In genomic region chr2:237961637-237962036, GRCh38 we compare ENCODE assay signal across 31 cellular contexts.
"Had no signal": no experiment of that assay in that cellular context is flagged by ENCODE, and none has a peak within 500 bp of the region (broad histone marks: within the 10 kb centered on the region; RNA-seq: fewer than 3 reads in every experiment).

No MANE protein-coding gene starts in this region.

- H3K9me3 Mint-ChIP-seq: activated naive CD4-positive, alpha-beta T cell treated with anti-CD3 and anti-CD28 coated beads, Interleukin-2, amount 50 U/mL, for 24 hours had no signal

- H3K27ac Mint-ChIP-seq: activated CD4-positive, alpha-beta memory T cell treated with anti-CD3 and anti-CD28 coated beads, Interleukin-2, amount 10 ng/mL, durations not matched to agents 7 days and 5 days; activated CD4-positive, alpha-beta T cell treated with anti-CD3 and anti-CD28 coated beads, Interleukin-2, amount 10 ng/mL, durations not matched to agents 7 days and 5 days; activated naive CD4-positive, alpha-beta T cell treated with anti-CD3 and anti-CD28 coated beads for 36 hours; activated naive CD4-positive, alpha-beta T cell treated with anti-CD3 and anti-CD28 coated beads, Interleukin-2, amount 50 U/mL, for 24 hours; activated naive CD8-positive, alpha-beta T cell treated with anti-CD3 and anti-CD28 coated beads for 36 hours; activated naive CD8-positive, alpha-beta T cell treated with anti-CD3 and anti-CD28 coated beads, Interleukin-2, amount 50 U/mL, for 24 hours; activated T-cell treated with anti-CD3 and anti-CD28 coated beads, Interleukin-2, amount 50 U/mL, for 24 hours; activated T-cell treated with anti-CD3 and anti-CD28 coated beads, Interleukin-2, amount 50 U/mL, for 72 hours; brain; WTC11 had no signal

- H3K4me1 ChIP-seq: breast epithelium, colonic mucosa had no signal

- H3K27ac ChIP-seq: adrenal gland, breast epithelium, cardiac muscle cell, colonic mucosa, epithelial cell of prostate, esophagus squamous epithelium, gastroesophageal sphincter, heart right ventricle had no signal

- H3K27me3 ChIP-seq: adrenal gland, breast epithelium, colonic mucosa had no signal

- DNase-seq: activated CD4-positive, alpha-beta memory T cell treated with anti-CD3 and anti-CD28 coated beads, Interleukin-2, amount 10 ng/mL, durations not matched to agents 7 days and 5 days; activated CD4-positive, alpha-beta T cell treated with anti-CD3 and anti-CD28 coated beads for 1 hour; activated CD4-positive, alpha-beta T cell treated with anti-CD3 and anti-CD28 coated beads for 4 hours; activated CD4-positive, alpha-beta T cell treated with anti-CD3 and anti-CD28 coated beads, Interleukin-2, amount 10 ng/mL, durations not matched to agents 7 days and 5 days; activated CD4-positive, alpha-beta T cell treated with anti-CD3 and anti-CD28 coated beads, Interleukin-2, amount 50 U/mL, for 4 hours; activated CD8-positive, alpha-beta memory T cell treated with anti-CD3 and anti-CD28 coated beads, Interleukin-2, amount 50 U/mL, for 48 hours; activated naive CD4-positive, alpha-beta T cell treated with anti-CD3 and anti-CD28 coated beads for 36 hours; activated naive CD8-positive, alpha-beta T cell treated with anti-CD3 and anti-CD28 coated beads for 36 hours; activated naive CD8-positive, alpha-beta T cell treated with anti-CD3 and anti-CD28 coated beads, Interleukin-2, amount 50 U/mL, for 24 hours; activated T-cell treated with anti-CD3 and anti-CD28 coated beads for 4 hours; activated T-cell treated with anti-CD3 and anti-CD28 coated beads, Interleukin-2, amount 50 U/mL, for 24 hours; activated T-cell treated with anti-CD3 and anti-CD28 coated beads, Interleukin-2, amount 50 U/mL, for 72 hours; adrenal gland; amygdala; central memory CD4-positive, alpha-beta T cell; cerebellar nuclear complex; colonic mucosa; effector CD8-positive, alpha-beta T cell; esophagus squamous epithelium; foreskin melanocyte; heart right ventricle; T-helper 2 cell had no signal

- H3K4me3 ChIP-seq: adrenal gland, breast epithelium, cardiac muscle cell, colonic mucosa, esophagus squamous epithelium, gastroesophageal sphincter, heart right ventricle had no signal

- ATAC-seq: activated naive CD8-positive, alpha-beta T cell treated with anti-CD3 and anti-CD28 coated beads, Interleukin-2, amount 50 U/mL, for 24 hours; activated T-cell treated with anti-CD3 and anti-CD28 coated beads, Interleukin-2, amount 50 U/mL, for 72 hours; gastroesophageal sphincter; heart right ventricle; WTC11 had no signal

- H3K36me3 Mint-ChIP-seq: activated naive CD4-positive, alpha-beta T cell treated with anti-CD3 and anti-CD28 coated beads, Interleukin-2, amount 50 U/mL, for 24 hours; activated naive CD8-positive, alpha-beta T cell treated with anti-CD3 and anti-CD28 coated beads for 36 hours; brain had no signal

- H3K4me3 Mint-ChIP-seq: activated CD4-positive, alpha-beta memory T cell treated with anti-CD3 and anti-CD28 coated beads, Interleukin-2, amount 10 ng/mL, durations not matched to agents 7 days and 5 days; activated CD4-positive, alpha-beta T cell treated with anti-CD3 and anti-CD28 coated beads, Interleukin-2, amount 10 ng/mL, durations not matched to agents 7 days and 5 days; activated naive CD4-positive, alpha-beta T cell treated with anti-CD3 and anti-CD28 coated beads for 36 hours; activated naive CD4-positive, alpha-beta T cell treated with anti-CD3 and anti-CD28 coated beads, Interleukin-2, amount 50 U/mL, for 24 hours; activated naive CD8-positive, alpha-beta T cell treated with anti-CD3 and anti-CD28 coated beads for 36 hours; activated naive CD8-positive, alpha-beta T cell treated with anti-CD3 and anti-CD28 coated beads, Interleukin-2, amount 50 U/mL, for 24 hours; activated T-cell treated with anti-CD3 and anti-CD28 coated beads, Interleukin-2, amount 50 U/mL, for 24 hours; activated T-cell treated with anti-CD3 and anti-CD28 coated beads, Interleukin-2, amount 50 U/mL, for 72 hours; brain; WTC11 had no signal

- H3K36me3 ChIP-seq: adrenal gland, breast epithelium, cardiac muscle cell, colonic mucosa, esophagus squamous epithelium, gastroesophageal sphincter, heart right ventricle had no signal

- FAIRE-seq: endometrium, endothelial cell of umbilical vein had no signal
